25 cellular contexts compared by ENCODE assay signal in genomic region chr12:4865246-4865645, GRCh38. TPM values are rescaled to one million over a fixed set of nuclear protein-coding genes. Genes with fewer than 3 reads are reported as not detected.
"Had no signal": no experiment of that assay in that cellular context is flagged by ENCODE, and none has a peak within 500 bp of the region (broad histone marks: within the 10 kb centered on the region; RNA-seq: fewer than 3 reads in every experiment).

No MANE protein-coding gene starts in this region.

- H3K36me3 ChIP-seq: MG63 had no signal

- DNase-seq: IMR-90, Karpas-422, KG1, MG63, MV-4-11, NCI-H1092, NCI-H1105 treated with DMSO at 0.1 percent for 48 hours, NCI-H1417 treated with DMSO at 0.1 percent for 48 hours, NCI-H146, NCI-H1694 treated with DMSO at 0.1 percent for 48 hours, NCI-H1930, NCI-H2081, NCI-H2107, NCI-H2227 treated with DMSO at 0.1 percent for 48 hours, NCI-H524, NCI-H526 treated with DMSO at 0.1 percent for 48 hours, NCI-H748 treated with DMSO at 0.1 percent for 48 hours, SHP77, SK-N-SH, SW 1271 had no signal

- FAIRE-seq: RCC 7860 had no signal

- H3K27ac ChIP-seq: RWPE1 had no signal

- H3K4me2 ChIP-seq: SK-N-SH had no signal

- H3K9ac ChIP-seq: SK-N-SH had no signal

- H3K4me3 ChIP-seq: MG63 had no signal

- H3K9me3 ChIP-seq: MG63, SK-N-SH had no signal

RNA-seq across cellular contexts. Expression of gene KCNA1, which starts 44.5 kb away (rescaled TPM):
- total RNA-seq: HT-29, IMR-90, NCI-H460, SK-MEL-5 had no signal
- polyA plus RNA-seq: IMR-90, SK-N-SH had no signal
